ENCODE assay signal across 1 cellular context in the genomic region with DNA sequence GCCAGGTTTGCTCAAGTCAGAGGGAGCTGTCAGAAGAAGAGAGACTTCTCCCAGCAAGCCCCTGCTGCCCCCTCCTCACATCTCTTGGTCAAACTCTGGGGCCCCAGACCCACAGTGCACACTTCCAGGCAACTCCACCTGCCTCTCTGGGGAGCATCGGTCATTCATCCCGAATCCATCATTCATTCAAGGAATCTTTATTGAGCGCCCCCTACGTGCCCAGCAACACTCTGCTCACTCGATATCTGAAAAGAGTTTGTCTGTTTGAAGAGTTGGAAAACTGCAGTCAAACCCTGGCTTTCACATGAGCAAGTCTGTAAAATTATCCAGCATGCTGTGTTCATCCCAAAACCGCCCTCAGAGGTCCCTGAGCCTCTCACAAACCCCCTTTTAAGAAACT.
TF ChIP-seq lines count a peak whose summit lies in the region.

No MANE protein-coding gene starts in this region.

TF ChIP-seq in K562, 482 proteins besides CTCF, POLR2A, EP300 and RAD21 (continued from another document):
- no peak for TF ChIP-seq ZNF280A (IDR thresholded peaks at IDR 0.05; ENCODE audit: low read depth, partially characterized antibody)
- no peak for TF ChIP-seq POLR2AphosphoS2 (IDR thresholded peaks at IDR 0.05; ENCODE audit: low read length)
